In the genomic region with DNA sequence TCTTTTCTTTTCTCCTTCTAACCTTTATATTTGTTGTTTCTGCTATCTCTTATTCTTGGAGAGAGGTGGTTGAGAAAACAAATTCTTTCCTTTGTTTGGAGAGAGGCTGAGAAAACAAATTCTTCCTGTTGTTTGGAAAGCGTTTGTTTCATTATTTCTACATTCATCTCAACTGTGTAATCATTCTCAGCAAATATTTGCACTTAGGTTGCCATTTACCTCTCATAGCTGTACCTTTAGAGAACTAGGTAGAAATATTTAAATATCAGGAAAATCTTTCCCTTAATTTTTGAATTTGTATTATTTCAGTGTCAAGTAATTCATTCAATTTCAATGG, we compare ENCODE assay signal across 17 cellular contexts.
DNase-seq lines count a peak whose midpoint lies in the region; ATAC-seq and TF ChIP-seq lines count a peak whose summit lies in the region.
"Had no signal": no experiment of that assay in that cellular context is flagged by ENCODE, and none has a peak within 500 bp of the region (broad histone marks: within the 10 kb centered on the region; RNA-seq: fewer than 3 reads in every experiment).

No MANE protein-coding gene starts in this region.

- H3K4me2 ChIP-seq in PC-3 (ENCODE audit: low read length): no peak overlapping the region
- H3K4me2 ChIP-seq: PC-9 had no signal

- H3K9ac ChIP-seq in PC-3 (ENCODE audit: low read length): no peak overlapping the region
- H3K9ac ChIP-seq: GM23248 had no signal

- BruUV-seq in PC-3 (replicated peaks; lab: Mats Ljungman, UMichigan): no TSS peak

- ATAC-seq in PC-3 (peak; percentile 24; the same call in 1 of the 2 replicates), GM21515 (IDR thresholded peaks at IDR 0.05; ENCODE audit: unreplicated experiment) (no peak), GM21786 (IDR thresholded peaks at IDR 0.05; ENCODE audit: unreplicated experiment) (no peak), HG03025 (IDR thresholded peaks at IDR 0.05; ENCODE audit: low FRiP score, unreplicated experiment) (no peak)

- DNase-seq in COR-L47 (lab: John Stamatoyannopoulos, UW) (peak; percentile 11), NCI-H2081 (lab: John Stamatoyannopoulos, UW) (peak; percentile 53 to 88), PC-3 (peak; percentile 3), activated T-cell treated with anti-CD3 and anti-CD28 coated beads for 4 hours (no peak)
- DNase-seq: Calu3; CD4-positive, CD25-positive, alpha-beta regulatory T cell; DND-41; GM23248; HCEC 1CT; KG1; NCI-H187; NCI-H526; PC-9 had no signal

- no peak overlapping the region for H3K4me3 ChIP-seq in PC-3 (ENCODE audit: low read length)
- H3K4me3 ChIP-seq: GM23248, PC-9 had no signal

- intact Hi-C loops in PC-3 (cut with micrococcal nuclease): no loop called here

- no peaks in the 10 kb centered on the region for H3K9me2 ChIP-seq in PC-3 (replicated peaks; ENCODE audit: low read length)

- no peaks in the 10 kb centered on the region for H4K20me1 ChIP-seq in PC-3 (ENCODE audit: low read length)

- POLR2A ChIA-PET in PC-3 (lab: Charles Lee; ENCODE audit: unreplicated experiment): no interaction called here

- no peaks in the 10 kb centered on the region for H3K79me2 ChIP-seq in PC-3 (ENCODE audit: low read length)

- H3K4me1 ChIP-seq in PC-3 (ENCODE audit: insufficient read depth, low read length): no peaks in the 10 kb centered on the region

- no peak overlapping the region for H2AFZ ChIP-seq in PC-3 (ENCODE audit: low read length)
- H2AFZ ChIP-seq: GM23248, PC-9 had no signal

- H3K27me3 ChIP-seq in PC-3 (ENCODE audit: low read length): no peaks in the 10 kb centered on the region

- H3K36me3 ChIP-seq in PC-3 (ENCODE audit: low read depth, low read length): no peaks in the 10 kb centered on the region

- CTCF ChIA-PET in PC-3 (lab: Charles Lee): no interaction called here

- TF ChIP-seq CTCF in 22Rv1 (IDR thresholded peaks at IDR 0.05) (no peak), PC-3 (conservative IDR thresholded peaks at IDR 0.05; ENCODE audit: low read depth, low read length) (no peak)

- H3K27ac ChIP-seq in 22Rv1: peak overlapping the region; percentile 65
- no peak overlapping the region for H3K27ac ChIP-seq in PC-3 (ENCODE audit: low read length)
- H3K27ac ChIP-seq: GM23248, PC-9 had no signal

- H3F3A ChIP-seq in PC-3 (ENCODE audit: low read length, unreplicated experiment): no peaks in the 10 kb centered on the region

- H3K9me3 ChIP-seq in PC-3 (ENCODE audit: low read length): no peaks in the 10 kb centered on the region
